Comparison of ENCODE assay signal across 10 cellular contexts in the genomic region with DNA sequence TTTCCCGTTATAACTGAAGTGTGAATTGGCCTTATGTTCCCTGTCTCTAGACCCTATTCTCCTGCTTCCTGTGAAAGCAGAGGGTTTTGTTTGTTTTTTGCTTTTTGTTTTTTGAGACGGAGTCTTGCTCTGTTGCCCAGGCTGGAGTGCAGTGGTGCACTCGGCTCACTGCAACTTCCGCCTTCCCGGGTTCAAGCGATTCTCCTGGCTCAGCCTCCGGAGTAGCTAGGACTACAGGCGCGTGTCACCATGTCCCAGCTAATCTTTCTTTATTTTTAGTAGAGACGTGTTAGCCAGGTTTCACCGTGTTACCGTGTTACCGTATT. TPM values are rescaled to one million over a fixed set of nuclear protein-coding genes. Genes with fewer than 3 reads are reported as not detected.
DNase-seq lines count a peak whose midpoint lies in the region; ATAC-seq and TF ChIP-seq lines count a peak whose summit lies in the region.
"Had no signal": no experiment of that assay in that cellular context is flagged by ENCODE, and none has a peak within 500 bp of the region (broad histone marks: within the 10 kb centered on the region; RNA-seq: fewer than 3 reads in every experiment).

No MANE protein-coding gene starts in this region.

- no peaks in the 10 kb centered on the region for H3K27me3 ChIP-seq in CD4-positive, alpha-beta memory T cell (ENCODE audit: insufficient read depth, low read length)

- H3K9me3 ChIP-seq in CD4-positive, alpha-beta memory T cell (ENCODE audit: control insufficient read depth in 1 of 2, low read length in 2 of 2) = no peaks in the 10 kb centered on the region
- no peaks in the 10 kb centered on the region for H3K9me3 ChIP-seq in T-helper 17 cell (ENCODE audit: control insufficient read depth, low read length, poor library complexity, severe bottlenecking)
- H3K9me3 ChIP-seq: HAP-1 had no signal

- peaks cover 7% of the 10 kb centered on the region for H3K36me3 ChIP-seq in CD4-positive, alpha-beta memory T cell (ENCODE audit: insufficient read depth, low read length)

- TF ChIP-seq CTCF in foreskin fibroblast (IDR thresholded peaks at IDR 0.05; ENCODE audit: low read depth, low read length) (no peak), osteocyte (IDR thresholded peaks at IDR 0.05) (no peak)

- peaks cover 11% of the 10 kb centered on the region for H3K4me1 ChIP-seq in CD4-positive, alpha-beta memory T cell (ENCODE audit: insufficient read depth, low read length)
- H3K4me1 ChIP-seq: HAP-1 had no signal

- no peaks in the 10 kb centered on the region for H3K27me3 Mint-ChIP-seq in CD4-positive, alpha-beta memory T cell
- H3K27me3 Mint-ChIP-seq in T-helper 17 cell (no peaks in the 10 kb centered on the region), osteocyte (ENCODE audit: unreplicated experiment) (no peaks in the 10 kb centered on the region)

- H3K4me3 ChIP-seq in CD4-positive, alpha-beta memory T cell (ENCODE audit: low read length in 2 of 2) = no peak overlapping the region
- peak overlapping the region; percentile 42 to 50 for H3K4me3 ChIP-seq in foreskin fibroblast (ENCODE audit: low read depth in 1 of 2, low read length in 2 of 2)
- H3K4me3 ChIP-seq: HAP-1 had no signal

- ATAC-seq in T-helper 17 cell (peak; percentile 2), GM18867 (IDR thresholded peaks at IDR 0.05; ENCODE audit: unreplicated experiment) (no peak), GM18498 (IDR thresholded peaks at IDR 0.05; ENCODE audit: unreplicated experiment) (no peak)

- H3K9me3 Mint-ChIP-seq in CD4-positive, alpha-beta memory T cell = no peaks in the 10 kb centered on the region
- no peaks in the 10 kb centered on the region for H3K9me3 Mint-ChIP-seq in osteocyte (ENCODE audit: unreplicated experiment)

- peaks cover 9 to 19% of the 10 kb centered on the region in 2 donors for H3K36me3 Mint-ChIP-seq in CD4-positive, alpha-beta memory T cell
- H3K36me3 Mint-ChIP-seq in T-helper 17 cell (ENCODE audit: low read depth) (peaks cover 2% of the 10 kb centered on the region), osteocyte (ENCODE audit: unreplicated experiment) (peaks cover 11% of the 10 kb centered on the region)

- POLR2A ChIA-PET in CD4-positive, alpha-beta memory T cell (lab: Charles Lee; ENCODE audit: partially characterized antibody) = interaction anchor here (0.9 to 2.3 kb wide), 6 partner anchors 11 to 99 kb away, joined by 3 to 10 read pairs (median 4); a partner anchor contains a TSS

- no peak overlapping the region for H3K27ac ChIP-seq in CD4-positive, alpha-beta memory T cell (ENCODE audit: low read depth, low read length)

- intact Hi-C loops in CD4-positive, alpha-beta memory T cell (cut with micrococcal nuclease) = loop anchor here (1.0 to 5.0 kb wide), 2 partner anchors 24 to 33 kb away; a partner anchor contains a TSS

- DNase-seq in CD4-positive, alpha-beta memory T cell = no peak
- DNase-seq in T-helper 17 cell (no peak), foreskin fibroblast (no peak), osteocyte (ENCODE audit: extremely low spot score, unreplicated experiment) (no peak), COLO829 (ENCODE audit: low spot score) (no peak), DMS153 treated with DMSO at 0.1 percent for 48 hours (lab: John Stamatoyannopoulos, UW; ENCODE audit: unreplicated experiment) (no peak)
- DNase-seq: NCI-H1048 had no signal

- peak overlapping the region in 1 of 7 donors; percentile 57 for H3K27ac Mint-ChIP-seq in CD4-positive, alpha-beta memory T cell
- H3K27ac Mint-ChIP-seq in T-helper 17 cell (no peak overlapping the region), osteocyte (ENCODE audit: unreplicated experiment) (no peak overlapping the region)

- CTCF ChIA-PET in CD4-positive, alpha-beta memory T cell (lab: Charles Lee; ENCODE audit: partially characterized antibody) = no interaction called here

- peak overlapping the region; percentile 25 to 84 (median 74) for H3K4me3 Mint-ChIP-seq in CD4-positive, alpha-beta memory T cell
- H3K4me3 Mint-ChIP-seq in T-helper 17 cell (peak overlapping the region; percentile 86), osteocyte (ENCODE audit: unreplicated experiment) (peak overlapping the region; percentile 70)

- H3K4me1 Mint-ChIP-seq in CD4-positive, alpha-beta memory T cell = peaks cover 7 to 25% (median 11%) of the 10 kb centered on the region in 4 donors
- H3K4me1 Mint-ChIP-seq in T-helper 17 cell = peaks cover 14% of the 10 kb centered on the region
- peaks cover 17% of the 10 kb centered on the region for H3K4me1 Mint-ChIP-seq in osteocyte (ENCODE audit: unreplicated experiment)

RNA-seq across cellular contexts. Expression of a gene that starts 0.7 kb away (rescaled TPM):
- 1 to 10 TPM; 1.1 to 1.2 TPM for total RNA-seq in CD4-positive, alpha-beta memory T cell
- under 1 TPM in 1 of 2 donors, not detected in 1; 0.36 TPM for polyA plus RNA-seq in CD4-positive, alpha-beta memory T cell
- total RNA-seq in T-helper 17 cell = 1 to 10 TPM in 1 of 2 donors, under 1 TPM in 1; 0.97 to 1.5 TPM
- total RNA-seq in osteocyte = 0.44 and 0.97 TPM in 2 replicates

RNA-seq across cellular contexts. Expression of a gene that starts 19.1 kb away (rescaled TPM):
- total RNA-seq in CD4-positive, alpha-beta memory T cell = 10 to 100 TPM; 38.9 to 40.5 TPM
- polyA plus RNA-seq in CD4-positive, alpha-beta memory T cell = 10 to 100 TPM; 14.5 TPM
- 10 to 100 TPM; 10.2 to 15.5 TPM for total RNA-seq in T-helper 17 cell
- total RNA-seq in osteocyte = 27.1 and 27.3 TPM in 2 replicates

RNA-seq across cellular contexts. Expression of a gene that starts 24.5 kb away (rescaled TPM):
- total RNA-seq in CD4-positive, alpha-beta memory T cell = 10 to 100 TPM; 36.6 to 38.0 TPM
- 10 to 100 TPM; 22.3 to 30.8 TPM for polyA plus RNA-seq in CD4-positive, alpha-beta memory T cell
- total RNA-seq in T-helper 17 cell (10 to 100 TPM; 27.5 to 28.4 TPM), osteocyte (44.3 and 46.1 TPM in 2 replicates)

RNA-seq across cellular contexts. Expression of a gene that starts 30.6 kb away (rescaled TPM):
- 10 to 100 TPM; 83.4 to 86.7 TPM for total RNA-seq in CD4-positive, alpha-beta memory T cell
- 10 to 100 TPM; 92.7 to 95.8 TPM for polyA plus RNA-seq in CD4-positive, alpha-beta memory T cell
- total RNA-seq in T-helper 17 cell (10 to 100 TPM; 45.7 to 51.9 TPM), osteocyte (69.0 and 73.6 TPM in 2 replicates)

RNA-seq across cellular contexts. Expression of a gene that starts 44.0 kb away (rescaled TPM):
- total RNA-seq in CD4-positive, alpha-beta memory T cell = not detected
- polyA plus RNA-seq in CD4-positive, alpha-beta memory T cell = not detected
- total RNA-seq in T-helper 17 cell (10 to 100 TPM in 1 of 2 donors, 1 to 10 TPM in 1; 1.8 to 35.0 TPM), osteocyte (not detected in 2 replicates)

Comparison
In these comparisons a context has a peak if more than half of its experiments do, and no peak if none do; other contexts are left out.
1. H3K4me3 ChIP-seq: peak in foreskin fibroblast (2 of 2); none in CD4-positive, alpha-beta memory T cell (0 of 2).
2. Peak in every context shown above with its lines, with median percentiles within 50 percentile points of each other: H3K4me3 Mint-ChIP-seq.